In the genomic region with DNA sequence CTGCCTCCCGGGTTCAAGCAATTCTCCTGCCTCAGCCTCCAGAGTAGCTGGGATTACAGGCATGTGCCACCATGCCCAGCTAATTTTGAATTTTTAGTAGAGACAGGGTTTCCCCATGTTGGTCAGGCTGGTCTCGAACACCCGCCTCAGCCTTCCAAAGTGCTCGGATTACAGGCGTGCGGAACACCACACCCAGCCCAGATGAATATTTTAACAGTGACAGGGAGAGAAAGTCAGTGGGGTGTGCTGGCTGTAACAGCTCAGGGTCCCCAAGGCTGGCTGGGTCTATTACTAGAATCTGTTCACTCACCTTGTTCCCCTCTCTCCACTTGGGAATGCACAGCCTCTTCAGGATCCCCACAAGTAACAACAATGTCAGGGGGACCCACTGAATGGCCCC, we compare ENCODE assay signal across 8 cellular contexts. TPM values are rescaled to one million over a fixed set of nuclear protein-coding genes. Genes with fewer than 3 reads are reported as not detected.
"Had no signal": no experiment of that assay in that cellular context is flagged by ENCODE, and none has a peak within 500 bp of the region (broad histone marks: within the 10 kb centered on the region; RNA-seq: fewer than 3 reads in every experiment).

No MANE protein-coding gene starts in this region.

RNA-seq across cellular contexts. Expression of a gene that starts 42.1 kb away (rescaled TPM):
- total RNA-seq: activated CD4-positive, alpha-beta memory T cell treated with anti-CD3 and anti-CD28 coated beads for 36 hours; activated naive CD4-positive, alpha-beta T cell treated with anti-CD3 and anti-CD28 coated beads for 36 hours; activated T-cell treated with anti-CD3 and anti-CD28 coated beads, Interleukin-2, amount 50 U/mL, for 72 hours; epithelial cell of proximal tubule; fibroblast of lung; glomerular endothelial cell; lung microvascular endothelial cell; osteocyte had no signal
- polyA plus RNA-seq: fibroblast of lung had no signal

RNA-seq across cellular contexts. Expression of a gene that starts 59.9 kb away (rescaled TPM):
- total RNA-seq: activated CD4-positive, alpha-beta memory T cell treated with anti-CD3 and anti-CD28 coated beads for 36 hours; activated naive CD4-positive, alpha-beta T cell treated with anti-CD3 and anti-CD28 coated beads for 36 hours; fibroblast of lung; glomerular endothelial cell; osteocyte had no signal
- polyA plus RNA-seq: fibroblast of lung had no signal
